In genomic region chr1:1135339-1136111, GRCh38 we compare ENCODE assay signal across 1 cellular context.
TF ChIP-seq lines count a peak whose summit lies in the region.

No MANE protein-coding gene starts in this region.

TF ChIP-seq in K562, 482 proteins besides CTCF, POLR2A, EP300 and RAD21 (continued from another document and continues in another):
- TF ChIP-seq, protein P1, sequence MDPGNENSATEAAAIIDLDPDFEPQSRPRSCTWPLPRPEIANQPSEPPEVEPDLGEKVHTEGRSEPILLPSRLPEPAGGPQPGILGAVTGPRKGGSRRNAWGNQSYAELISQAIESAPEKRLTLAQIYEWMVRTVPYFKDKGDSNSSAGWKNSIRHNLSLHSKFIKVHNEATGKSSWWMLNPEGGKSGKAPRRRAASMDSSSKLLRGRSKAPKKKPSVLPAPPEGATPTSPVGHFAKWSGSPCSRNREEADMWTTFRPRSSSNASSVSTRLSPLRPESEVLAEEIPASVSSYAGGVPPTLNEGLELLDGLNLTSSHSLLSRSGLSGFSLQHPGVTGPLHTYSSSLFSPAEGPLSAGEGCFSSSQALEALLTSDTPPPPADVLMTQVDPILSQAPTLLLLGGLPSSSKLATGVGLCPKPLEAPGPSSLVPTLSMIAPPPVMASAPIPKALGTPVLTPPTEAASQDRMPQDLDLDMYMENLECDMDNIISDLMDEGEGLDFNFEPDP (CRISPR knock-in tag; IDR thresholded peaks at IDR 0.05), result no peak
- TF ChIP-seq LCOR (CRISPR knock-in tag; IDR thresholded peaks at IDR 0.05) (no peak), SMARCE1 (IDR thresholded peaks at IDR 0.05) (no peak), ZNF224 (CRISPR knock-in tag; IDR thresholded peaks at IDR 0.05) (no peak), ZFP36 (IDR thresholded peaks at IDR 0.05; ENCODE audit: low read depth, low read length, partially characterized antibody) (no peak), ZNF134 (CRISPR knock-in tag; conservative IDR thresholded peaks at IDR 0.05) (no peak), FOXM1 (IDR thresholded peaks at IDR 0.05; ENCODE audit: low read depth) (no peak), FOXM1 (CRISPR knock-in tag; IDR thresholded peaks at IDR 0.05; ENCODE audit: low read depth) (no peak), SMC3 (conservative IDR thresholded peaks at IDR 0.05; ENCODE audit: insufficient read depth, low read depth, low read length) (no peak), GABPA (tag; conservative IDR thresholded peaks at IDR 0.05; ENCODE audit: low read depth) (no peak), ESRRA (IDR thresholded peaks at IDR 0.05; ENCODE audit: borderline replicate concordance, low read depth) (no peak), E2F1 (CRISPR knock-in tag; IDR thresholded peaks at IDR 0.05) (no peak), MCM2 (IDR thresholded peaks at IDR 0.05; ENCODE audit: low read depth) (no peak), ELK3 (CRISPR knock-in tag; IDR thresholded peaks at IDR 0.05) (no peak), ZNF280B (CRISPR knock-in tag; IDR thresholded peaks at IDR 0.05) (no peak), PBX2 (CRISPR knock-in tag; IDR thresholded peaks at IDR 0.05; ENCODE audit: low read depth) (no peak), PBX2 (tag; conservative IDR thresholded peaks at IDR 0.05; ENCODE audit: low read depth) (no peak), KAT8 (IDR thresholded peaks at IDR 0.05; ENCODE audit: low read depth) (no peak), MLX (CRISPR knock-in tag; conservative IDR thresholded peaks at IDR 0.05) (no peak), EWSR1 (IDR thresholded peaks at IDR 0.05; ENCODE audit: borderline replicate concordance, low read depth, partially characterized antibody) (no peak), ARID3B (CRISPR knock-in tag; IDR thresholded peaks at IDR 0.05; ENCODE audit: borderline replicate concordance) (no peak), SMARCC2 (IDR thresholded peaks at IDR 0.05; ENCODE audit: low read depth) (no peak), MYC (IDR thresholded peaks at IDR 0.05; ENCODE audit: low read depth, low read length) (no peak), MYC (CRISPR knock-in tag; IDR thresholded peaks at IDR 0.05; ENCODE audit: borderline replicate concordance, low read depth) (no peak), CHD4 (IDR thresholded peaks at IDR 0.05; ENCODE audit: insufficient read depth, insufficient replicate concordance, low read depth, low read length, poor library complexity, severe bottlenecking) (no peak), PHB (CRISPR knock-in tag; IDR thresholded peaks at IDR 0.05) (no peak), ZFPM2 (CRISPR knock-in tag; IDR thresholded peaks at IDR 0.05) (no peak), MAFG (tag; conservative IDR thresholded peaks at IDR 0.05) (no peak)
- TF ChIP-seq, protein P2, sequence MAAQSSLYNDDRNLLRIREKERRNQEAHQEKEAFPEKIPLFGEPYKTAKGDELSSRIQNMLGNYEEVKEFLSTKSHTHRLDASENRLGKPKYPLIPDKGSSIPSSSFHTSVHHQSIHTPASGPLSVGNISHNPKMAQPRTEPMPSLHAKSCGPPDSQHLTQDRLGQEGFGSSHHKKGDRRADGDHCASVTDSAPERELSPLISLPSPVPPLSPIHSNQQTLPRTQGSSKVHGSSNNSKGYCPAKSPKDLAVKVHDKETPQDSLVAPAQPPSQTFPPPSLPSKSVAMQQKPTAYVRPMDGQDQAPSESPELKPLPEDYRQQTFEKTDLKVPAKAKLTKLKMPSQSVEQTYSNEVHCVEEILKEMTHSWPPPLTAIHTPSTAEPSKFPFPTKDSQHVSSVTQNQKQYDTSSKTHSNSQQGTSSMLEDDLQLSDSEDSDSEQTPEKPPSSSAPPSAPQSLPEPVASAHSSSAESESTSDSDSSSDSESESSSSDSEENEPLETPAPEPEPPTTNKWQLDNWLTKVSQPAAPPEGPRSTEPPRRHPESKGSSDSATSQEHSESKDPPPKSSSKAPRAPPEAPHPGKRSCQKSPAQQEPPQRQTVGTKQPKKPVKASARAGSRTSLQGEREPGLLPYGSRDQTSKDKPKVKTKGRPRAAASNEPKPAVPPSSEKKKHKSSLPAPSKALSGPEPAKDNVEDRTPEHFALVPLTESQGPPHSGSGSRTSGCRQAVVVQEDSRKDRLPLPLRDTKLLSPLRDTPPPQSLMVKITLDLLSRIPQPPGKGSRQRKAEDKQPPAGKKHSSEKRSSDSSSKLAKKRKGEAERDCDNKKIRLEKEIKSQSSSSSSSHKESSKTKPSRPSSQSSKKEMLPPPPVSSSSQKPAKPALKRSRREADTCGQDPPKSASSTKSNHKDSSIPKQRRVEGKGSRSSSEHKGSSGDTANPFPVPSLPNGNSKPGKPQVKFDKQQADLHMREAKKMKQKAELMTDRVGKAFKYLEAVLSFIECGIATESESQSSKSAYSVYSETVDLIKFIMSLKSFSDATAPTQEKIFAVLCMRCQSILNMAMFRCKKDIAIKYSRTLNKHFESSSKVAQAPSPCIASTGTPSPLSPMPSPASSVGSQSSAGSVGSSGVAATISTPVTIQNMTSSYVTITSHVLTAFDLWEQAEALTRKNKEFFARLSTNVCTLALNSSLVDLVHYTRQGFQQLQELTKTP (IDR thresholded peaks at IDR 0.05; ENCODE audit: low read depth in 1 of 2, partially characterized antibody in 2 of 2), result no peak
- TF ChIP-seq, protein P3, sequence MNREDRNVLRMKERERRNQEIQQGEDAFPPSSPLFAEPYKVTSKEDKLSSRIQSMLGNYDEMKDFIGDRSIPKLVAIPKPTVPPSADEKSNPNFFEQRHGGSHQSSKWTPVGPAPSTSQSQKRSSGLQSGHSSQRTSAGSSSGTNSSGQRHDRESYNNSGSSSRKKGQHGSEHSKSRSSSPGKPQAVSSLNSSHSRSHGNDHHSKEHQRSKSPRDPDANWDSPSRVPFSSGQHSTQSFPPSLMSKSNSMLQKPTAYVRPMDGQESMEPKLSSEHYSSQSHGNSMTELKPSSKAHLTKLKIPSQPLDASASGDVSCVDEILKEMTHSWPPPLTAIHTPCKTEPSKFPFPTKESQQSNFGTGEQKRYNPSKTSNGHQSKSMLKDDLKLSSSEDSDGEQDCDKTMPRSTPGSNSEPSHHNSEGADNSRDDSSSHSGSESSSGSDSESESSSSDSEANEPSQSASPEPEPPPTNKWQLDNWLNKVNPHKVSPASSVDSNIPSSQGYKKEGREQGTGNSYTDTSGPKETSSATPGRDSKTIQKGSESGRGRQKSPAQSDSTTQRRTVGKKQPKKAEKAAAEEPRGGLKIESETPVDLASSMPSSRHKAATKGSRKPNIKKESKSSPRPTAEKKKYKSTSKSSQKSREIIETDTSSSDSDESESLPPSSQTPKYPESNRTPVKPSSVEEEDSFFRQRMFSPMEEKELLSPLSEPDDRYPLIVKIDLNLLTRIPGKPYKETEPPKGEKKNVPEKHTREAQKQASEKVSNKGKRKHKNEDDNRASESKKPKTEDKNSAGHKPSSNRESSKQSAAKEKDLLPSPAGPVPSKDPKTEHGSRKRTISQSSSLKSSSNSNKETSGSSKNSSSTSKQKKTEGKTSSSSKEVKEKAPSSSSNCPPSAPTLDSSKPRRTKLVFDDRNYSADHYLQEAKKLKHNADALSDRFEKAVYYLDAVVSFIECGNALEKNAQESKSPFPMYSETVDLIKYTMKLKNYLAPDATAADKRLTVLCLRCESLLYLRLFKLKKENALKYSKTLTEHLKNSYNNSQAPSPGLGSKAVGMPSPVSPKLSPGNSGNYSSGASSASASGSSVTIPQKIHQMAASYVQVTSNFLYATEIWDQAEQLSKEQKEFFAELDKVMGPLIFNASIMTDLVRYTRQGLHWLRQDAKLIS (CRISPR knock-in tag; IDR thresholded peaks at IDR 0.05), result no peak
- TF ChIP-seq, protein P4, sequence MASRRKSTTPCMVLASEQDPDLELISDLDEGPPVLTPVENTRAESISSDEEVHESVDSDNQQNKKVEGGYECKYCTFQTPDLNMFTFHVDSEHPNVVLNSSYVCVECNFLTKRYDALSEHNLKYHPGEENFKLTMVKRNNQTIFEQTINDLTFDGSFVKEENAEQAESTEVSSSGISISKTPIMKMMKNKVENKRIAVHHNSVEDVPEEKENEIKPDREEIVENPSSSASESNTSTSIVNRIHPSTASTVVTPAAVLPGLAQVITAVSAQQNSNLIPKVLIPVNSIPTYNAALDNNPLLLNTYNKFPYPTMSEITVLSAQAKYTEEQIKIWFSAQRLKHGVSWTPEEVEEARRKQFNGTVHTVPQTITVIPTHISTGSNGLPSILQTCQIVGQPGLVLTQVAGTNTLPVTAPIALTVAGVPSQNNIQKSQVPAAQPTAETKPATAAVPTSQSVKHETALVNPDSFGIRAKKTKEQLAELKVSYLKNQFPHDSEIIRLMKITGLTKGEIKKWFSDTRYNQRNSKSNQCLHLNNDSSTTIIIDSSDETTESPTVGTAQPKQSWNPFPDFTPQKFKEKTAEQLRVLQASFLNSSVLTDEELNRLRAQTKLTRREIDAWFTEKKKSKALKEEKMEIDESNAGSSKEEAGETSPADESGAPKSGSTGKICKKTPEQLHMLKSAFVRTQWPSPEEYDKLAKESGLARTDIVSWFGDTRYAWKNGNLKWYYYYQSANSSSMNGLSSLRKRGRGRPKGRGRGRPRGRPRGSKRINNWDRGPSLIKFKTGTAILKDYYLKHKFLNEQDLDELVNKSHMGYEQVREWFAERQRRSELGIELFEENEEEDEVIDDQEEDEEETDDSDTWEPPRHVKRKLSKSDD (conservative IDR thresholded peaks at IDR 0.05; ENCODE audit: low read length), result no peak
- TF ChIP-seq, protein P5, sequence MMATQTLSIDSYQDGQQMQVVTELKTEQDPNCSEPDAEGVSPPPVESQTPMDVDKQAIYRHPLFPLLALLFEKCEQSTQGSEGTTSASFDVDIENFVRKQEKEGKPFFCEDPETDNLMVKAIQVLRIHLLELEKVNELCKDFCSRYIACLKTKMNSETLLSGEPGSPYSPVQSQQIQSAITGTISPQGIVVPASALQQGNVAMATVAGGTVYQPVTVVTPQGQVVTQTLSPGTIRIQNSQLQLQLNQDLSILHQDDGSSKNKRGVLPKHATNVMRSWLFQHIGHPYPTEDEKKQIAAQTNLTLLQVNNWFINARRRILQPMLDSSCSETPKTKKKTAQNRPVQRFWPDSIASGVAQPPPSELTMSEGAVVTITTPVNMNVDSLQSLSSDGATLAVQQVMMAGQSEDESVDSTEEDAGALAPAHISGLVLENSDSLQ (IDR thresholded peaks at IDR 0.05), result peak; percentile 59
